In the genomic region with DNA sequence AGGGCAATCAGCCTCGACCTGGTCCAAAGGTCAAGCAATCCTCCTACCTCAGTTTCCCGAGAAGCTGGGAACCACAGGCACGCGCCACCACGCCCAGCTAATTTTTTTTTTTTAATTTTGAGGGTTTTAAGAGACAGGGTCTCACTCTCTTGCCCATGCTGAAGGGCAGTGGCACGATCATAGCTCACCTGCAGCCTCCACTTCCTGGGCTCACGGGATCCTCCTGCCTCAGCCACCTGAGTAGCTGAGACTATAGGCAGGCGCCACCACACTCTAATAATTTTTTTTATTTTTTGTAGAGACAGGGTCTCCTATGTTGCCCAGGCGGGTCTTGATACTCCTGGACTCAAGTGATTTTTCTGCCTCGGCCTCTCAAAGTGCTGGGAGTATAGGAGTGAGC, we compare ENCODE assay signal across 9 cellular contexts. TPM values are rescaled to one million over a fixed set of nuclear protein-coding genes. Genes with fewer than 3 reads are reported as not detected.
DNase-seq lines count a peak whose midpoint lies in the region; ATAC-seq, FAIRE-seq and TF ChIP-seq lines count a peak whose summit lies in the region.
"Had no signal": no experiment of that assay in that cellular context is flagged by ENCODE, and none has a peak within 500 bp of the region (broad histone marks: within the 10 kb centered on the region; RNA-seq: fewer than 3 reads in every experiment).

No MANE protein-coding gene starts in this region.

- no peak for FAIRE-seq in astrocyte (lab: Jason Lieb, UNC)

- H3K4me3 ChIP-seq in heart right ventricle (peak overlapping the region in 8 of 10 donors; percentile 66 to 99 (median 90)), astrocyte (ENCODE audit: insufficient read depth, low read depth, low read length) (peak overlapping the region; percentile 77), upper lobe of right lung (peak overlapping the region; percentile 81)

- intact Hi-C loops in heart right ventricle (cut with DNase I) (no loop called here), left cardiac atrium (cut with DNase I) (no loop called here), upper lobe of right lung (cut with DNase I) (no loop called here)

- H3K9me3 ChIP-seq in heart right ventricle (no peaks in the 10 kb centered on the region), astrocyte (ENCODE audit: insufficient read depth, low read depth, low read length) (no peaks in the 10 kb centered on the region), upper lobe of right lung (no peaks in the 10 kb centered on the region)

- H3K27ac Mint-ChIP-seq in astrocyte (ENCODE audit: unreplicated experiment) (no peak overlapping the region), memory B cell (no peak overlapping the region)

- WGBS in heart right ventricle, 2 donors, result 94 to 96% methylated on average over 10 of the region's 10 CpGs

- no peaks in the 10 kb centered on the region for H3K27me3 ChIP-seq in heart right ventricle
- H3K27me3 ChIP-seq in astrocyte (ENCODE audit: insufficient read depth, low read length), result no peaks in the 10 kb centered on the region
- no peaks in the 10 kb centered on the region for H3K27me3 ChIP-seq in upper lobe of right lung

- no peak overlapping the region for H2AFZ ChIP-seq in astrocyte (ENCODE audit: low read depth, low read length)

- H3K27ac ChIP-seq in heart right ventricle (peak overlapping the region in 5 of 10 donors; percentile 96 to 99 (median 98)), astrocyte (ENCODE audit: low read depth, low read length) (no peak overlapping the region), upper lobe of right lung (peak overlapping the region; percentile 93)

- H3K36me3 Mint-ChIP-seq in astrocyte (ENCODE audit: low read depth, unreplicated experiment), result no peaks in the 10 kb centered on the region
- H3K36me3 Mint-ChIP-seq in memory B cell, result peaks cover 5% of the 10 kb centered on the region

- H3K4me1 ChIP-seq in heart right ventricle (peaks cover 0 to 52% (median 31%) of the 10 kb centered on the region in 9 donors), astrocyte (ENCODE audit: insufficient read depth, low read length) (peaks cover 7% of the 10 kb centered on the region), upper lobe of right lung (peaks cover 22% of the 10 kb centered on the region)

- peak overlapping the region; percentile 83 for H3K4me3 Mint-ChIP-seq in astrocyte (ENCODE audit: unreplicated experiment)
- peak overlapping the region; percentile 94 for H3K4me3 Mint-ChIP-seq in memory B cell

- peaks cover 51% of the 10 kb centered on the region for H4K20me1 ChIP-seq in astrocyte (ENCODE audit: insufficient read depth, low read length)

- H3K9me3 Mint-ChIP-seq in astrocyte (ENCODE audit: unreplicated experiment) (peaks cover 2% of the 10 kb centered on the region), memory B cell (peaks cover 3% of the 10 kb centered on the region)

- H3K36me3 ChIP-seq in heart right ventricle, result no peaks in the 10 kb centered on the region
- H3K36me3 ChIP-seq in astrocyte (ENCODE audit: insufficient read depth, low read length), result no peaks in the 10 kb centered on the region
- H3K36me3 ChIP-seq in upper lobe of right lung, result no peaks in the 10 kb centered on the region

- DNase-seq in heart right ventricle, result no peak
- DNase-seq in left cardiac atrium, result no peak
- DNase-seq in astrocyte (ENCODE audit: low read depth), result no peak
- DNase-seq in memory B cell (ENCODE audit: low spot score in 2 of 2), result no peak
- DNase-seq in upper lobe of right lung, result no peak
- DNase-seq: DMS79 had no signal

- ATAC-seq in heart right ventricle, result no peak
- no peak for ATAC-seq in left cardiac atrium
- ATAC-seq in memory B cell (ENCODE audit: low read depth), result no peak
- ATAC-seq in upper lobe of right lung, result no peak
- no peak for ATAC-seq in GM18868 (IDR thresholded peaks at IDR 0.05; ENCODE audit: unreplicated experiment)
- ATAC-seq in HG02763 (IDR thresholded peaks at IDR 0.05; ENCODE audit: unreplicated experiment), result no peak
- no peak for ATAC-seq in HG03159 (IDR thresholded peaks at IDR 0.05; ENCODE audit: unreplicated experiment)

- no peak overlapping the region for H3K9ac ChIP-seq in astrocyte (ENCODE audit: low read length)

- TF ChIP-seq CTCF in heart right ventricle (IDR thresholded peaks at IDR 0.05) (no peak), astrocyte (IDR thresholded peaks at IDR 0.05; ENCODE audit: insufficient read depth, low read depth, low read length) (no peak), upper lobe of right lung (IDR thresholded peaks at IDR 0.05) (no peak)

- H3K4me2 ChIP-seq in astrocyte (ENCODE audit: low read length), result peak overlapping the region; percentile 83

- H3K4me1 Mint-ChIP-seq in astrocyte (ENCODE audit: low read depth, unreplicated experiment) (peaks cover 9% of the 10 kb centered on the region), memory B cell (peaks cover 20% of the 10 kb centered on the region)

- no peaks in the 10 kb centered on the region for H3K27me3 Mint-ChIP-seq in astrocyte (ENCODE audit: low read depth, unreplicated experiment)
- H3K27me3 Mint-ChIP-seq in memory B cell, result no peaks in the 10 kb centered on the region

- peaks cover 65% of the 10 kb centered on the region for H3K79me2 ChIP-seq in astrocyte (ENCODE audit: insufficient read depth, low read length)

RNA-seq across cellular contexts. Expression of a gene that starts 1.6 kb away (rescaled TPM):
- total RNA-seq in heart right ventricle (10 to 100 TPM; 25.2 to 45.5 (median 36.8) TPM), left cardiac atrium (10 to 100 TPM; 25.4 to 32.1 TPM), astrocyte (36.1 and 41.0 TPM in 2 replicates), upper lobe of right lung (35.4 TPM)
- 10 to 100 TPM; 24.0 to 25.0 TPM for polyA plus RNA-seq in heart right ventricle

RNA-seq across cellular contexts. Expression of a gene that starts 17.5 kb away (rescaled TPM):
- total RNA-seq in heart right ventricle (10 to 100 TPM in 2 of 10 donors, 1 to 10 TPM in 8; 7.2 to 11.0 (median 8.7) TPM), left cardiac atrium (10 to 100 TPM in 1 of 2 donors, 1 to 10 TPM in 1; 9.9 to 11.6 TPM), astrocyte (11.1 and 13.8 TPM in 2 replicates), upper lobe of right lung (12.9 TPM)
- 1 to 10 TPM; 4.8 to 6.7 TPM for polyA plus RNA-seq in heart right ventricle
